In genomic region chr17:50479522-50480141, GRCh38 we compare ENCODE assay signal across 8 cellular contexts. TPM values are rescaled to one million over a fixed set of nuclear protein-coding genes. Genes with fewer than 3 reads are reported as not detected.
A peak's percentile ranks its signal among the peaks of the same experiment; 100 is the strongest.
DNase-seq lines count a peak whose midpoint lies in the region; ATAC-seq, FAIRE-seq and TF ChIP-seq lines count a peak whose summit lies in the region.

No MANE protein-coding gene starts in this region.

- H3K27me3 Mint-ChIP-seq in endothelial cell (ENCODE audit: unreplicated experiment), result peaks cover 7% of the 10 kb centered on the region

- DNase-seq in DMS153 (lab: John Stamatoyannopoulos, UW) (peak; percentile 40), HTR-8/SVneo (ENCODE audit: insufficient read length, low spot score) (peak; percentile 95), NOMO-1 treated with DMSO at 0.1 percent for 48 hours (lab: John Stamatoyannopoulos, UW; ENCODE audit: unreplicated experiment) (peak; percentile 85), endothelial cell (ENCODE audit: low spot score) (peak; percentile 77)
- DNase-seq in activated CD8-positive, alpha-beta memory T cell treated with anti-CD3 and anti-CD28 coated beads, Interleukin-2, amount 50 U/mL, for 24 hours (ENCODE audit: extremely low read depth), result peak; percentile 32
- peak; percentile 26 to 49 for DNase-seq in stimulated activated CD8-positive, alpha-beta memory T cell treated with anti-CD3 and anti-CD28 coated beads, Interleukin-4, amount 100 ng/mL, for 1 hour (ENCODE audit: low read depth in 2 of 2, low spot score in 1 of 2)

- peak; percentile 87 for FAIRE-seq in HTR-8/SVneo (lab: Jason Lieb, UNC)

- H3K4me1 Mint-ChIP-seq in endothelial cell (ENCODE audit: unreplicated experiment), result peaks cover 5% of the 10 kb centered on the region

- H3K27ac Mint-ChIP-seq in endothelial cell (ENCODE audit: unreplicated experiment), result peak overlapping the region; percentile 77

- H3K4me1 ChIP-seq in mononuclear cell (ENCODE audit: insufficient read depth, low read length), result peaks cover 23% of the 10 kb centered on the region

- H3K4me3 ChIP-seq in mononuclear cell (ENCODE audit: low read length), result peak overlapping the region; percentile 91

- H3K36me3 Mint-ChIP-seq in endothelial cell (ENCODE audit: low read depth, unreplicated experiment), result peaks cover 12% of the 10 kb centered on the region

- no peak for ATAC-seq in HG03457 (IDR thresholded peaks at IDR 0.05; ENCODE audit: unreplicated experiment)

- peak; percentile 42 for TF ChIP-seq CTCF in endothelial cell (IDR thresholded peaks at IDR 0.05; ENCODE audit: unreplicated experiment)

- no peaks in the 10 kb centered on the region for H3K9me3 Mint-ChIP-seq in endothelial cell (ENCODE audit: unreplicated experiment)

- H3K27me3 ChIP-seq in mononuclear cell (ENCODE audit: insufficient read depth, low read length), result no peaks in the 10 kb centered on the region

- H3K9me3 ChIP-seq in mononuclear cell (ENCODE audit: low read depth, low read length), result no peaks in the 10 kb centered on the region

- peak overlapping the region; percentile 93 for H3K4me3 Mint-ChIP-seq in endothelial cell (ENCODE audit: unreplicated experiment)

RNA-seq across cellular contexts. Expression of gene RSAD1, which starts 1.0 kb away (rescaled TPM):
- total RNA-seq in endothelial cell (ENCODE audit: unreplicated experiment) (25.9 TPM), mononuclear cell (19.5 TPM)

RNA-seq across cellular contexts. Expression of gene CHAD, which starts 11.0 kb away (rescaled TPM):
- total RNA-seq in endothelial cell (ENCODE audit: unreplicated experiment) (not detected), mononuclear cell (not detected)

RNA-seq across cellular contexts. Expression of gene MYCBPAP, which starts 28.6 kb away (rescaled TPM):
- total RNA-seq in endothelial cell (ENCODE audit: unreplicated experiment), result 0.72 TPM
- total RNA-seq in mononuclear cell, result 0.73 TPM

RNA-seq across cellular contexts. Expression of gene EPN3, which starts 52.9 kb away (rescaled TPM):
- total RNA-seq in endothelial cell (ENCODE audit: unreplicated experiment), result 0.49 TPM
- not detected for total RNA-seq in mononuclear cell

RNA-seq across cellular contexts. Expression of gene ACSF2, which starts 53.6 kb away (rescaled TPM):
- total RNA-seq in endothelial cell (ENCODE audit: unreplicated experiment) (51.0 TPM), mononuclear cell (5.6 TPM)

Comparison
In these comparisons a context has a peak if more than half of its experiments do, and no peak if none do; other contexts are left out.
1. DNase-seq: peak in every context shown above with its lines; median percentile 95 in HTR-8/SVneo; 85 in NOMO-1 treated with DMSO at 0.1 percent for 48 hours; 77 in endothelial cell; 40 in DMS153; 38 in stimulated activated CD8-positive, alpha-beta memory T cell treated with anti-CD3 and anti-CD28 coated beads, Interleukin-4, amount 100 ng/mL, for 1 hour; 32 in activated CD8-positive, alpha-beta memory T cell treated with anti-CD3 and anti-CD28 coated beads, Interleukin-2, amount 50 U/mL, for 24 hours.